8 cellular contexts compared by ENCODE assay signal in the genomic region with DNA sequence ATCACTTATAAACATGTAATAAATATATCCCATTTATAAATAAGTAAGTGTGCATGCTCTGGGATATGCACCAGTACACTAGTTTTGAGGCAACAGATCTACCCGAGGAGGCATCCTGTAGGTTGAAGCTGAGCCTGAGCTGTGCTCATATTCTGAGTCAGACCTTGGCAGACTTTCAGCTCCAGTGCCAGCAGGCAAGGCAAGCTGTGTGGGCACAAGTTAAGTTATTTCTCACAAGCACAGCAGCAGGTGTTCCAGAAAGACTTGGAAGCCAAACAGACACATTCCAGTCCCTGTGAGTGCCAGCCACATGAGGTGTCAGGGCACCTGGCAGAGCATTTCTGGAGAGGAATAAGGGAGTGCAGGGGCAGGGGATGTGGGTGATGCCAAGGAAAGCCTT. TPM values are rescaled to one million over a fixed set of nuclear protein-coding genes. Genes with fewer than 3 reads are reported as not detected.
A peak's percentile ranks its signal among the peaks of the same experiment; 100 is the strongest.
DNase-seq lines count a peak whose midpoint lies in the region; ATAC-seq and TF ChIP-seq lines count a peak whose summit lies in the region.
"Had no signal": no experiment of that assay in that cellular context is flagged by ENCODE, and none has a peak within 500 bp of the region (broad histone marks: within the 10 kb centered on the region; RNA-seq: fewer than 3 reads in every experiment).

No MANE protein-coding gene starts in this region.

- H3K36me3 ChIP-seq in HEK293 (ENCODE audit: control insufficient read depth in 2 of 2, insufficient read depth in 1 of 2, low read length in 2 of 2), result no peaks in the 10 kb centered on the region
- no peaks in the 10 kb centered on the region for H3K36me3 ChIP-seq in naive thymus-derived CD4-positive, alpha-beta T cell (ENCODE audit: control insufficient read depth in 2 of 3, insufficient read depth in 3 of 3, low read length in 3 of 3)

- POLR2A ChIA-PET in HEK293 (lab: Yijun Ruan, JAX), result no interaction called here
- POLR2A ChIA-PET in naive thymus-derived CD4-positive, alpha-beta T cell (lab: Charles Lee), result no interaction called here

- no peak for TF ChIP-seq CTCF in HEK293 (tag by site-specific recombination; IDR thresholded peaks at IDR 0.05)

- no peak overlapping the region for H3K4me3 ChIP-seq in HEK293 (ENCODE audit: low read depth, low read length)
- H3K4me3 ChIP-seq in naive thymus-derived CD4-positive, alpha-beta T cell (ENCODE audit: low read length), result no peak overlapping the region

- H3K4me1 Mint-ChIP-seq in naive thymus-derived CD4-positive, alpha-beta T cell, result no peaks in the 10 kb centered on the region

- H3K27ac Mint-ChIP-seq in naive thymus-derived CD4-positive, alpha-beta T cell, result no peak overlapping the region
- H3K27ac Mint-ChIP-seq: activated T-helper 1 cell treated with anti-CD3 and anti-CD28 coated beads, Interleukin-12 subunit alpha, Interleukin-12 subunit beta, Interleukin-2, Interleukin-4 antibody, amounts not matched to agents 30 ng/mL and 10 ng/mL and 1 ng/mL, durations not matched to agents 14 hours and 24 hours and 36 hours had no signal

- H3K27ac ChIP-seq in HEK293 (ENCODE audit: extremely low read depth, low read depth, low read length), result no peak overlapping the region
- H3K27ac ChIP-seq in naive thymus-derived CD4-positive, alpha-beta T cell (ENCODE audit: low read depth, low read length), result no peak overlapping the region

- no peaks in the 10 kb centered on the region for H3K36me3 Mint-ChIP-seq in naive thymus-derived CD4-positive, alpha-beta T cell

- no peak overlapping the region for H3K4me3 Mint-ChIP-seq in naive thymus-derived CD4-positive, alpha-beta T cell
- H3K4me3 Mint-ChIP-seq: activated T-helper 1 cell treated with anti-CD3 and anti-CD28 coated beads, Interleukin-12 subunit alpha, Interleukin-12 subunit beta, Interleukin-2, Interleukin-4 antibody, amounts not matched to agents 30 ng/mL and 10 ng/mL and 1 ng/mL, durations not matched to agents 14 hours and 24 hours and 36 hours had no signal

- H3K27me3 ChIP-seq in naive thymus-derived CD4-positive, alpha-beta T cell (ENCODE audit: control insufficient read depth in 2 of 2, insufficient read depth in 2 of 2, low read length in 2 of 2), result no peaks in the 10 kb centered on the region

- intact Hi-C loops in naive thymus-derived CD4-positive, alpha-beta T cell (cut with micrococcal nuclease), result no loop called here

- peaks cover 0 to 5% (median 0%) of the 10 kb centered on the region in 5 donors for H3K27me3 Mint-ChIP-seq in naive thymus-derived CD4-positive, alpha-beta T cell

- DNase-seq in NCI-H460 (ENCODE audit: extremely low read depth, low read depth) (peak; percentile 11), renal cortical epithelial cell (ENCODE audit: low read depth) (peak; percentile 58), ecto neural progenitor cell (ENCODE audit: low spot score) (no peak)
- no peak for DNase-seq in naive thymus-derived CD4-positive, alpha-beta T cell

- H3K4me1 ChIP-seq in HEK293 (ENCODE audit: control insufficient read depth, insufficient read depth, low read length), result no peaks in the 10 kb centered on the region
- H3K4me1 ChIP-seq in naive thymus-derived CD4-positive, alpha-beta T cell (ENCODE audit: control insufficient read depth in 2 of 2, insufficient read depth in 2 of 2, low read length in 2 of 2), result no peaks in the 10 kb centered on the region

- CTCF ChIA-PET in HEK293 (lab: Yijun Ruan, JAX), result interaction anchor here (0.6 kb wide), 1 partner anchor 303 kb away, joined by 3 read pairs; no protein-coding TSS in a partner anchor
- CTCF ChIA-PET in naive thymus-derived CD4-positive, alpha-beta T cell (lab: Charles Lee), result no interaction called here

- ATAC-seq in esophagus mucosa (peak; percentile 88), HG02938 (IDR thresholded peaks at IDR 0.05; ENCODE audit: unreplicated experiment) (no peak)
- no peak for ATAC-seq in naive thymus-derived CD4-positive, alpha-beta T cell

- peaks cover 0 to 6% (median 0%) of the 10 kb centered on the region in 11 donors for H3K9me3 Mint-ChIP-seq in naive thymus-derived CD4-positive, alpha-beta T cell
- H3K9me3 Mint-ChIP-seq: activated T-helper 1 cell treated with anti-CD3 and anti-CD28 coated beads, Interleukin-12 subunit alpha, Interleukin-12 subunit beta, Interleukin-2, Interleukin-4 antibody, amounts not matched to agents 30 ng/mL and 10 ng/mL and 1 ng/mL, durations not matched to agents 14 hours and 24 hours and 36 hours had no signal

- H3K9me3 ChIP-seq in HEK293 (ENCODE audit: control insufficient read depth, insufficient read depth, low read depth, low read length), result no peaks in the 10 kb centered on the region
- H3K9me3 ChIP-seq in naive thymus-derived CD4-positive, alpha-beta T cell (ENCODE audit: control insufficient read depth in 2 of 3, low read length in 3 of 3), result no peaks in the 10 kb centered on the region

TF ChIP-seq in HEK293, 187 proteins besides CTCF, POLR2A, EP300 and RAD21:
- TF ChIP-seq ZIC2 (tag by site-specific recombination; IDR thresholded peaks at IDR 0.05) (peak; percentile 28), ZNF660 (tag by site-specific recombination; IDR thresholded peaks at IDR 0.05) (no peak), KLF7 (tag by site-specific recombination; IDR thresholded peaks at IDR 0.05; ENCODE audit: borderline replicate concordance) (no peak)

RNA-seq across cellular contexts. Expression of a gene that starts 1.3 kb away (rescaled TPM):
- total RNA-seq in NCI-H460 (2014; rRNA removed; shearing (Covaris generic)), result 0.30 TPM in 1 of 2 replicates, not detected in the other
- 0.04 TPM in 1 of 2 replicates, not detected in the other for polyA plus RNA-seq in NCI-H460 (2014; cell fraction: nucleus; rRNA removed)
- total RNA-seq in esophagus mucosa (not detected), renal cortical epithelial cell (not detected in 2 replicates)
- total RNA-seq in naive thymus-derived CD4-positive, alpha-beta T cell, result not detected
- not detected for polyA plus RNA-seq in naive thymus-derived CD4-positive, alpha-beta T cell
- total RNA-seq: activated T-helper 1 cell treated with anti-CD3 and anti-CD28 coated beads, Interleukin-12 subunit alpha, Interleukin-12 subunit beta, Interleukin-2, Interleukin-4 antibody, amounts not matched to agents 30 ng/mL and 10 ng/mL and 1 ng/mL, durations not matched to agents 14 hours and 24 hours and 36 hours had no signal

Comparison
In these comparisons a context has a peak if more than half of its experiments do, and no peak if none do; other contexts are left out.
1. DNase-seq: peak in NCI-H460 (single experiment) and renal cortical epithelial cell (single experiment); none in ecto neural progenitor cell (single experiment) and naive thymus-derived CD4-positive, alpha-beta T cell (0 of 9).